14 cellular contexts compared by ENCODE assay signal in genomic region chr2:168624028-168624427, GRCh38.
DNase-seq lines count a peak whose midpoint lies in the region; ATAC-seq and TF ChIP-seq lines count a peak whose summit lies in the region.
"Had no signal": no experiment of that assay in that cellular context is flagged by ENCODE, and none has a peak within 500 bp of the region (broad histone marks: within the 10 kb centered on the region; RNA-seq: fewer than 3 reads in every experiment).

No MANE protein-coding gene starts in this region.

- no peak overlapping the region for H3K4me2 ChIP-seq in Karpas-422 (ENCODE audit: low read depth, low read length, poor library complexity, severe bottlenecking)

- H3K36me3 ChIP-seq in Karpas-422 (ENCODE audit: insufficient read depth, low read length) (no peaks in the 10 kb centered on the region), BE2C (no peaks in the 10 kb centered on the region)
- H3K36me3 ChIP-seq: SJSA1 had no signal

- peak; percentile 50 for DNase-seq in DMS53 treated with DMSO at 0.1 percent for 48 hours (lab: John Stamatoyannopoulos, UW; ENCODE audit: unreplicated experiment)
- no peak for DNase-seq in Karpas-422
- no peak for DNase-seq in BE2C
- DNase-seq: C1 segment of cervical spinal cord, KBM-7, NCI-H146, NCI-H2081, NCI-H69, T-helper 2 cell had no signal

- peak overlapping the region; percentile 73 for H3K27ac ChIP-seq in VCaP
- H3K27ac ChIP-seq in Karpas-422 (ENCODE audit: low read length) = no peak overlapping the region
- H3K27ac ChIP-seq: SJSA1 had no signal

- H3K79me2 ChIP-seq in Karpas-422 (ENCODE audit: low read length) = no peaks in the 10 kb centered on the region

- H3K9me2 ChIP-seq in Karpas-422 (replicated peaks; ENCODE audit: insufficient read depth, low read length) = no peaks in the 10 kb centered on the region

- H4K20me1 ChIP-seq in Karpas-422 (ENCODE audit: insufficient read depth, low read depth, low read length) = no peaks in the 10 kb centered on the region

- no peak overlapping the region for H3K9ac ChIP-seq in Karpas-422 (ENCODE audit: low read length)

- H3K27me3 ChIP-seq in Karpas-422 (ENCODE audit: low read length) = no peaks in the 10 kb centered on the region
- no peaks in the 10 kb centered on the region for H3K27me3 ChIP-seq in BE2C
- H3K27me3 ChIP-seq: SJSA1 had no signal

- TF ChIP-seq CTCF in VCaP (conservative IDR thresholded peaks at IDR 0.05) (no peak), BE2C (IDR thresholded peaks at IDR 0.05; ENCODE audit: low read depth, low read length) (no peak)

- ATAC-seq in GM18868 (IDR thresholded peaks at IDR 0.05; ENCODE audit: unreplicated experiment) (peak; percentile 82), HG03378 (IDR thresholded peaks at IDR 0.05; ENCODE audit: unreplicated experiment) (peak; percentile 37), HG03097 (IDR thresholded peaks at IDR 0.05; ENCODE audit: low FRiP score, unreplicated experiment) (no peak)

- H3K4me3 ChIP-seq in Karpas-422 (ENCODE audit: low read length) = no peak overlapping the region
- no peak overlapping the region for H3K4me3 ChIP-seq in BE2C (ENCODE audit: low read depth, low read length)
- H3K4me3 ChIP-seq: SJSA1 had no signal

- H3K9me3 ChIP-seq in Karpas-422 (ENCODE audit: low read length) (no peaks in the 10 kb centered on the region), BE2C (no peaks in the 10 kb centered on the region)
- H3K9me3 ChIP-seq: SJSA1 had no signal

- H3K4me1 ChIP-seq in Karpas-422 (ENCODE audit: low read length) (no peaks in the 10 kb centered on the region), BE2C (peaks cover 4% of the 10 kb centered on the region)
- H3K4me1 ChIP-seq: SJSA1 had no signal

- no peak overlapping the region for H2AFZ ChIP-seq in Karpas-422 (ENCODE audit: low read length)
